ENCODE assay signal across 8 cellular contexts in genomic region chr5:57383093-57383861, GRCh38.
DNase-seq lines count a peak whose midpoint lies in the region; ATAC-seq and TF ChIP-seq lines count a peak whose summit lies in the region.

No MANE protein-coding gene starts in this region.

- H3K36me3 Mint-ChIP-seq in natural killer cell treated with Interleukin-12 subunit alpha and Interleukin-12 subunit beta and Interleukin-15 and Interleukin-18, amount 100 ng/mL, for 72 hours: no peaks in the 10 kb centered on the region

- POLR2A ChIA-PET in HEK293T (lab: Yijun Ruan, JAX): interaction anchor here (1.1 kb wide), 1 partner anchor 68 kb away, joined by 3 read pairs; no protein-coding TSS in a partner anchor

- H3K4me1 Mint-ChIP-seq in natural killer cell treated with Interleukin-12 subunit alpha and Interleukin-12 subunit beta and Interleukin-15 and Interleukin-18, amount 100 ng/mL, for 72 hours (ENCODE audit: low read depth in 2 of 2): no peaks in the 10 kb centered on the region

- H3K36me3 ChIP-seq in uterus: no peaks in the 10 kb centered on the region

- peak; percentile 14 for DNase-seq in HEK293T (ENCODE audit: extremely low spot score)
- DNase-seq in SW 1271 (lab: John Stamatoyannopoulos, UW): peak; percentile 95 to 99
- DNase-seq in erythroblast (lab: John Stamatoyannopoulos, UW): peak; percentile 85 to 90
- DNase-seq in stimulated activated CD4-positive, alpha-beta T cell treated with anti-CD3 and anti-CD28 coated beads, Interleukin-12 subunit alpha, Interleukin-12 subunit beta, amount 100 ng/mL, for 4 hours: peak; percentile 12
- no peak for DNase-seq in NCI-H2227 treated with DMSO at 0.1 percent for 48 hours (lab: John Stamatoyannopoulos, UW)
- no peak for DNase-seq in left colon
- no peak for DNase-seq in uterus
- DNase-seq in natural killer cell treated with Interleukin-12 subunit alpha and Interleukin-12 subunit beta and Interleukin-15 and Interleukin-18, amount 100 ng/mL, for 72 hours (ENCODE audit: low spot score): no peak

- no peaks in the 10 kb centered on the region for H3K9me3 Mint-ChIP-seq in natural killer cell treated with Interleukin-12 subunit alpha and Interleukin-12 subunit beta and Interleukin-15 and Interleukin-18, amount 100 ng/mL, for 72 hours

- no peaks in the 10 kb centered on the region for H3K27me3 ChIP-seq in uterus

- H3K4me3 ChIP-seq in uterus: no peak overlapping the region

- no peak overlapping the region for H3K4me3 Mint-ChIP-seq in natural killer cell treated with Interleukin-12 subunit alpha and Interleukin-12 subunit beta and Interleukin-15 and Interleukin-18, amount 100 ng/mL, for 72 hours

- intact Hi-C loops in left colon (cut with DNase I, micrococcal nuclease) (no loop called here), uterus (cut with DNase I; ENCODE audit: low total_unique reads) (no loop called here)

- H3K27me3 Mint-ChIP-seq in natural killer cell treated with Interleukin-12 subunit alpha and Interleukin-12 subunit beta and Interleukin-15 and Interleukin-18, amount 100 ng/mL, for 72 hours: no peaks in the 10 kb centered on the region

- ATAC-seq in left colon: no peak
- ATAC-seq in natural killer cell treated with Interleukin-12 subunit alpha and Interleukin-12 subunit beta and Interleukin-15 and Interleukin-18, amount 100 ng/mL, for 72 hours: no peak

- no peak for TF ChIP-seq POLR2A in erythroblast (IDR thresholded peaks at IDR 0.05; ENCODE audit: low read length)
- no peak for TF ChIP-seq POLR2A in uterus (IDR thresholded peaks at IDR 0.05)

- CTCF ChIA-PET in HEK293T (lab: Yijun Ruan, JAX): interaction anchor here (0.6 kb wide), 1 partner anchor 59 kb away, joined by 6 read pairs; no protein-coding TSS in a partner anchor

- no peaks in the 10 kb centered on the region for H3K9me3 ChIP-seq in uterus

- H3K4me1 ChIP-seq in uterus: no peaks in the 10 kb centered on the region

- H3K27ac Mint-ChIP-seq in natural killer cell treated with Interleukin-12 subunit alpha and Interleukin-12 subunit beta and Interleukin-15 and Interleukin-18, amount 100 ng/mL, for 72 hours: no peak overlapping the region

- TF ChIP-seq CTCF in uterus (IDR thresholded peaks at IDR 0.05): no peak

- H3K27ac ChIP-seq in uterus: no peak overlapping the region

TF ChIP-seq in HEK293T, 16 proteins besides CTCF, POLR2A, EP300 and RAD21:
- TF ChIP-seq FOXM1 (IDR thresholded peaks at IDR 0.05; ENCODE audit: borderline replicate concordance) (no peak), TARDBP (IDR thresholded peaks at IDR 0.05) (no peak), CTBP1 (IDR thresholded peaks at IDR 0.05; ENCODE audit: borderline replicate concordance) (no peak), PKNOX1 (IDR thresholded peaks at IDR 0.05) (no peak), ARNT (IDR thresholded peaks at IDR 0.05) (no peak), SP1 (IDR thresholded peaks at IDR 0.05) (no peak), SUZ12 (IDR thresholded peaks at IDR 0.05) (no peak), FOXK2 (IDR thresholded peaks at IDR 0.05) (no peak), ZNF384 (IDR thresholded peaks at IDR 0.05) (no peak), BHLHE40 (IDR thresholded peaks at IDR 0.05; ENCODE audit: borderline replicate concordance) (no peak), FOXA1 (IDR thresholded peaks at IDR 0.05) (no peak), HDGF (IDR thresholded peaks at IDR 0.05; ENCODE audit: borderline replicate concordance) (no peak), LEF1 (IDR thresholded peaks at IDR 0.05; ENCODE audit: borderline replicate concordance) (no peak), ELF4 (IDR thresholded peaks at IDR 0.05) (no peak), L3MBTL2 (conservative IDR thresholded peaks at IDR 0.05) (no peak), NFRKB (IDR thresholded peaks at IDR 0.05) (no peak)

Comparison
In these comparisons a context has a peak if more than half of its experiments do, and no peak if none do; other contexts are left out.
1. DNase-seq: peak in HEK293T (single experiment), SW 1271 (2 of 2), erythroblast (2 of 2) and stimulated activated CD4-positive, alpha-beta T cell treated with anti-CD3 and anti-CD28 coated beads, Interleukin-12 subunit alpha, Interleukin-12 subunit beta, amount 100 ng/mL, for 4 hours (single experiment); none in NCI-H2227 treated with DMSO at 0.1 percent for 48 hours (single experiment), left colon (0 of 2), uterus (0 of 2) and natural killer cell treated with Interleukin-12 subunit alpha and Interleukin-12 subunit beta and Interleukin-15 and Interleukin-18, amount 100 ng/mL, for 72 hours (single experiment).